7 cellular contexts compared by ENCODE assay signal in genomic region chr2:222305510-222306392, GRCh38. TPM values are rescaled to one million over a fixed set of nuclear protein-coding genes. Genes with fewer than 3 reads are reported as not detected.
DNase-seq lines count a peak whose midpoint lies in the region; ATAC-seq, FAIRE-seq and TF ChIP-seq lines count a peak whose summit lies in the region.

No MANE protein-coding gene starts in this region.

- peak; percentile 59 for ATAC-seq in GM12878

- H3K27ac ChIP-seq in HUES48 (ENCODE audit: low read depth, low read length) (no peak overlapping the region), GM12878 (ENCODE audit: control insufficient read depth, insufficient read depth) (no peak overlapping the region), liver (ENCODE audit: low read depth in 1 of 2, low read length in 2 of 2) (no peak overlapping the region), tibial artery (no peak overlapping the region)

- peak; percentile 87 for FAIRE-seq in GM12891 (lab: Jason Lieb, UNC)
- no peak for FAIRE-seq in GM12878 (lab: Jason Lieb, UNC)

- no peak for DNase-seq in GM12891 (ENCODE audit: insufficient read length, low spot score)
- DNase-seq in GM12878 (ENCODE audit: low read depth, low spot score) = no peak
- DNase-seq in tibial artery = no peak
- DNase-seq in dedifferentiated amniotic fluid mesenchymal stem cell (ENCODE audit: extremely low spot score) = no peak
- DNase-seq in glomerular visceral epithelial cell (ENCODE audit: extremely low spot score) = no peak

- H3K36me3 ChIP-seq in HUES48 (ENCODE audit: control insufficient read depth, insufficient read depth, low read length) (no peaks in the 10 kb centered on the region), GM12878 (ENCODE audit: control insufficient read depth in 2 of 2, insufficient read depth in 2 of 2, low read length in 1 of 2) (no peaks in the 10 kb centered on the region), liver (ENCODE audit: control insufficient read depth in 4 of 4, insufficient read depth in 3 of 4, low read depth in 1 of 4, low read length in 3 of 4) (no peaks in the 10 kb centered on the region), tibial artery (no peaks in the 10 kb centered on the region)

- H3K79me2 ChIP-seq in GM12878 (ENCODE audit: control insufficient read depth, insufficient read depth, low read length) = no peaks in the 10 kb centered on the region

- no peak for TF ChIP-seq EP300 in GM12878 (IDR thresholded peaks at IDR 0.05; ENCODE audit: borderline replicate concordance in 1 of 2, control insufficient read depth in 1 of 2, low read depth in 2 of 2, low read length in 2 of 2)

- H3K27me3 ChIP-seq in HUES48 (ENCODE audit: control insufficient read depth, insufficient read depth, low read length) = peaks cover 100% of the 10 kb centered on the region
- peaks cover 30 to 68% of the 10 kb centered on the region in 2 experiments for H3K27me3 ChIP-seq in GM12878 (replicated peaks in 1 of 2; ENCODE audit: control insufficient read depth in 2 of 2, insufficient read depth in 2 of 2, low read length in 1 of 2)
- peaks cover 15 to 35% (median 25%) of the 10 kb centered on the region in 4 donors for H3K27me3 ChIP-seq in liver (ENCODE audit: control insufficient read depth in 4 of 4, insufficient read depth in 4 of 4, low read length in 3 of 4)
- peaks cover 0 to 98% of the 10 kb centered on the region in 2 donors for H3K27me3 ChIP-seq in tibial artery

- no peak overlapping the region for H3K9ac ChIP-seq in HUES48 (ENCODE audit: low read depth, low read length)
- H3K9ac ChIP-seq in GM12878 (ENCODE audit: control insufficient read depth, insufficient read depth, low read length) = peak overlapping the region; percentile 44
- no peak overlapping the region for H3K9ac ChIP-seq in liver (ENCODE audit: low read depth in 1 of 2, low read length in 2 of 2)

- POLR2A ChIA-PET in GM12878 (lab: Charles Lee) = no interaction called here

- CTCF ChIA-PET in GM12878 (lab: Yijun Ruan, JAX) = no interaction called here

- SMC1A ChIA-PET in GM12878 (lab: Charles Lee; ENCODE audit: uncharacterized antibody, unreplicated experiment) = no interaction called here

- TF ChIP-seq POLR2A in GM12891 (IDR thresholded peaks at IDR 0.05; ENCODE audit: low read depth, low read length) (no peak), GM12878 (IDR thresholded peaks at IDR 0.05; ENCODE audit: low read depth, low read length) (no peak)

- RAD21 ChIA-PET in GM12878 (lab: Charles Lee; ENCODE audit: unreplicated experiment) = no interaction called here

- H3K9me3 ChIP-seq in HUES48 (ENCODE audit: control insufficient read depth, insufficient read depth, low read length) (no peaks in the 10 kb centered on the region), GM12878 (replicated peaks; ENCODE audit: control insufficient read depth, insufficient read depth, low read length) (no peaks in the 10 kb centered on the region; the same call in 2 of the 3 replicates), liver (ENCODE audit: control insufficient read depth in 4 of 4, low read length in 3 of 4) (peaks cover 0 to 4% (median 2%) of the 10 kb centered on the region in 4 donors), tibial artery (no peaks in the 10 kb centered on the region)

- 3% methylated on average over 63 of the region's 66 CpGs for WGBS in GM12878 (ENCODE audit: insufficient coverage, insufficient replicate concordance, low lambda C conversion rate, missing lambda C conversion rate)
- WGBS in liver = 2% methylated on average over 66 of the region's 66 CpGs

- no TSS peak for BruUV-seq in GM12878 (replicated peaks; lab: Mats Ljungman, UMichigan)

- peak overlapping the region; percentile 72 for H2AFZ ChIP-seq in GM12878 (ENCODE audit: control insufficient read depth, low read depth, low read length)

- in situ Hi-C loops in GM12878 (cut with MboI) = loop anchor here (25.0 kb wide), 1 partner anchor 607 kb away; no protein-coding TSS in a partner anchor

- TF ChIP-seq CTCF in GM12878 (IDR thresholded peaks at IDR 0.05 in 2 of 3, conservative IDR thresholded peaks at IDR 0.05 in 1 of 3; ENCODE audit: control insufficient read depth in 2 of 3, extremely low read depth in 1 of 3, insufficient read depth in 1 of 3, low read depth in 3 of 3, low read length in 3 of 3) = no peak
- no peak for TF ChIP-seq CTCF in liver (IDR thresholded peaks at IDR 0.05; ENCODE audit: low read depth, low read length, missing input control)
- no peak for TF ChIP-seq CTCF in tibial artery (IDR thresholded peaks at IDR 0.05)

- intact Hi-C loops in GM12878 (cut with micrococcal nuclease; ENCODE audit: unreplicated experiment) (no loop called here), tibial artery (cut with DNase I; ENCODE audit: low total_unique reads) (no loop called here)

- no peaks in the 10 kb centered on the region for H4K20me1 ChIP-seq in GM12878 (ENCODE audit: control insufficient read depth, insufficient read depth)

- H3K4me1 ChIP-seq in HUES48 (ENCODE audit: control insufficient read depth, insufficient read depth, low read length) (peaks cover 41% of the 10 kb centered on the region), GM12878 (ENCODE audit: control insufficient read depth, insufficient read depth, low read length) (peaks cover 13% of the 10 kb centered on the region), liver (ENCODE audit: control insufficient read depth in 4 of 4, insufficient read depth in 4 of 4, low read length in 3 of 4) (peaks cover 8 to 26% (median 23%) of the 10 kb centered on the region in 4 donors), tibial artery (peaks cover 0 to 50% (median 37%) of the 10 kb centered on the region in 4 donors)

- peak overlapping the region; percentile 33 for H3K4me3 ChIP-seq in HUES48 (ENCODE audit: low read depth, low read length)
- peak overlapping the region; percentile 56 for H3K4me3 ChIP-seq in GM12878
- peak overlapping the region; percentile 46 to 64 (median 58) for H3K4me3 ChIP-seq in liver (ENCODE audit: low read depth in 1 of 3, low read length in 3 of 3)
- peak overlapping the region; percentile 45 to 62 for H3K4me3 ChIP-seq in tibial artery

- H3K4me2 ChIP-seq in GM12878 (ENCODE audit: control insufficient read depth, insufficient read depth) = peak overlapping the region; percentile 97

- no peak for TF ChIP-seq RAD21 in GM12878 (IDR thresholded peaks at IDR 0.05; ENCODE audit: insufficient read depth, low read depth, low read length)
- TF ChIP-seq RAD21 in liver (IDR thresholded peaks at IDR 0.05) = no peak

TF ChIP-seq in GM12891, 5 proteins besides CTCF, POLR2A, EP300 and RAD21:
- no peak for TF ChIP-seq SPI1 (IDR thresholded peaks at IDR 0.05; ENCODE audit: low read depth, low read length)
- TF ChIP-seq TAF1 (IDR thresholded peaks at IDR 0.05; ENCODE audit: low read depth, low read length) = no peak
- no peak for TF ChIP-seq PAX5 (IDR thresholded peaks at IDR 0.05; ENCODE audit: insufficient read depth, low read length, severe bottlenecking)
- no peak for TF ChIP-seq POLR2AphosphoS5 (IDR thresholded peaks at IDR 0.05; ENCODE audit: low read depth, low read length)
- no peak for TF ChIP-seq POU2F2 (IDR thresholded peaks at IDR 0.05; ENCODE audit: low read depth, low read length)
TF ChIP-seq in GM12891: peak in this region for 0.

TF ChIP-seq in GM12878, 131 proteins besides CTCF, POLR2A, EP300 and RAD21 (continues in another document):
- TF ChIP-seq TCF7 (IDR thresholded peaks at IDR 0.05; ENCODE audit: borderline replicate concordance) = no peak
- no peak for TF ChIP-seq MTA3 (IDR thresholded peaks at IDR 0.05; ENCODE audit: borderline replicate concordance, low read length)
- TF ChIP-seq SRF (IDR thresholded peaks at IDR 0.05; ENCODE audit: low read depth in 2 of 2, low read length in 2 of 2) = no peak
- no peak for TF ChIP-seq TARDBP (IDR thresholded peaks at IDR 0.05; ENCODE audit: borderline replicate concordance)

TF ChIP-seq in liver, 16 proteins besides CTCF, POLR2A, EP300 and RAD21 (continues in another document):
- no peak for TF ChIP-seq EGR1 (IDR thresholded peaks at IDR 0.05; ENCODE audit: low read depth in 2 of 2)
- TF ChIP-seq GABPA (IDR thresholded peaks at IDR 0.05 in 1 of 2, conservative IDR thresholded peaks at IDR 0.05 in 1 of 2) = no peak
- no peak for TF ChIP-seq FOXA2 (IDR thresholded peaks at IDR 0.05)
- TF ChIP-seq, protein P1, sequence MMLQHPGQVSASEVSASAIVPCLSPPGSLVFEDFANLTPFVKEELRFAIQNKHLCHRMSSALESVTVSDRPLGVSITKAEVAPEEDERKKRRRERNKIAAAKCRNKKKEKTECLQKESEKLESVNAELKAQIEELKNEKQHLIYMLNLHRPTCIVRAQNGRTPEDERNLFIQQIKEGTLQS (IDR thresholded peaks at IDR 0.05) = no peak
- no peak for TF ChIP-seq HNF4G (IDR thresholded peaks at IDR 0.05)

RNA-seq across cellular contexts. Expression of gene PAX3, which starts 7.0 kb away (rescaled TPM):
- polyA plus RNA-seq in GM12891 (2012; ENCODE audit: low read depth, missing spikeins) = not detected
- not detected in 2 replicates for total RNA-seq in GM12878 (2013; cell fraction: nucleolus; rRNA removed)
- not detected in 2 replicates for total RNA-seq in GM12878 (2014; rRNA removed)
- not detected in 2 replicates for total RNA-seq in GM12878 (2014; rRNA removed; fragmentation: Illumina TruSeq; extraction: Trizol)
- not detected in 2 replicates for total RNA-seq in GM12878 (2021)
- polyA plus RNA-seq in GM12878 (2011; ENCODE audit: low read depth) = not detected
- polyA plus RNA-seq in GM12878 (2011; rRNA removed) = not detected in 2 replicates
- polyA plus RNA-seq in GM12878 (2011; cell fraction: cytosol; rRNA removed) = not detected in 2 replicates
- not detected in 2 replicates for polyA plus RNA-seq in GM12878 (2011; cell fraction: nucleus; rRNA removed)
- polyA plus RNA-seq in GM12878 (2012) = not detected in 2 replicates
- polyA plus RNA-seq in GM12878 (2014; fragmentation: Illumina TruSeq; extraction: Trizol) = not detected in 2 replicates
- polyA plus RNA-seq in GM12878 (2014; fragmentation: Nextera tagmentation; extraction: Ambion mirVana) = not detected
- polyA plus RNA-seq in GM12878 (2014; rRNA removed) = not detected in 2 replicates
- polyA plus RNA-seq in GM12878 (2016; fragmentation: Nextera tagmentation; extraction: Ambion mirVana) = not detected
- polyA minus RNA-seq in GM12878 (2011; rRNA and poly(A)+ RNA removed) = not detected in 2 replicates
- not detected in 2 replicates for polyA minus RNA-seq in GM12878 (2011; cell fraction: cytosol; rRNA and poly(A)+ RNA removed)
- not detected in 2 replicates for polyA minus RNA-seq in GM12878 (2011; cell fraction: nucleus; rRNA and poly(A)+ RNA removed)
- total RNA-seq in liver = not detected
- not detected for polyA plus RNA-seq in liver
